1 cellular context compared by ENCODE assay signal in the genomic region with DNA sequence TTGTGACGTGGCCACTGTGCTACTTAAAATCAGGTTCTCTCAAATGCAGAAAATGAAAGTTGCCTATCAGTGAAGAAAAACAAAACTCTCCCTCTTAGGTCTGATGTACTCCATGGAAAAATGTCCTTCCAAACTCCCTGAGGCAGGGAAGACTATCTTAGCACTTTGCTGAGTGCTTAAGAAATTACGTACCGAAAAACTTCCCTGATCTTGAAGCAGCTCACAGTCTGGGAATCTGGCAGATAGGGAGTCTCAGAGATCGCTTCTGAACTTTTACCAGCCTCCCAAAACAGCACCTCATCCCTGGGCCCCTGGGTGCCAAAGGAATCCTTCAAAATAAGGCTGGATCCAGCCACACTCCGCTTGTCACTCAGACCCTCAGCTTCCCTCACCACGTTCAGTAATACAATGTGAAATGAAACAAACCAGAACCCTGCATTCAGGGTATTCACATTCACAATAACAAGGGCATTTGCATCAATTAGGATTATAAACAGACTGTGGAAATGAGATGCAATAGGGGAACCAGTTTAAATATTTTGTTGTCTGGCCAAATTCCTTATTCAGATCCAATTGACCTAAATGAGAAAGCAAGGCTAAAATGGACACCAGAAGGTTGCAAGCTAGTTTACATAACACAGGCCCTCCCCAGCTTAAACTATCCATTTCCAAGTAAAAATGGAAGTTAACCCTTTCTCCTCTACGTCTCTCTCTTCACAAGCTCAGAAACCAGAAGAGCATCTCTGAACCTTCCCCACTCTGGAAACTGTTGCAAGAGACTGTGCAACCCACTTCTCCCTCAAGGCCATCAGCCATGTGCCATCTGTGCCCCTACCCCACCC.
TF ChIP-seq lines count a peak whose summit lies in the region.

No MANE protein-coding gene starts in this region.

TF ChIP-seq in H1, 55 proteins besides CTCF, POLR2A, EP300 and RAD21 (continued from another document):
- no peak for TF ChIP-seq SP2 (IDR thresholded peaks at IDR 0.05; ENCODE audit: low read length)
- TF ChIP-seq RBBP5 (IDR thresholded peaks at IDR 0.05; ENCODE audit: borderline replicate concordance, low read depth, low read length): no peak
- no peak for TF ChIP-seq HDAC6 (IDR thresholded peaks at IDR 0.05; ENCODE audit: low read depth, low read length)
- peak; percentile 39 for TF ChIP-seq TAF7 (optimal IDR thresholded peaks at IDR 0.05; ENCODE audit: borderline replicate concordance, low read depth, low read length)
- TF ChIP-seq TCF12 (IDR thresholded peaks at IDR 0.05; ENCODE audit: low read depth, low read length): no peak
- peak in 1 of 2 experiments; percentile 55; a peak in 1 of 4 replicates for TF ChIP-seq HDAC2 (IDR thresholded peaks at IDR 0.05; ENCODE audit: borderline replicate concordance in 1 of 2, low read depth in 2 of 2, low read length in 2 of 2)
- no peak for TF ChIP-seq CEBPB (IDR thresholded peaks at IDR 0.05; ENCODE audit: low read depth, low read length)
- TF ChIP-seq, protein P1, sequence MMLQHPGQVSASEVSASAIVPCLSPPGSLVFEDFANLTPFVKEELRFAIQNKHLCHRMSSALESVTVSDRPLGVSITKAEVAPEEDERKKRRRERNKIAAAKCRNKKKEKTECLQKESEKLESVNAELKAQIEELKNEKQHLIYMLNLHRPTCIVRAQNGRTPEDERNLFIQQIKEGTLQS (IDR thresholded peaks at IDR 0.05; ENCODE audit: insufficient read depth, low read depth, low read length): no peak
- TF ChIP-seq KDM4A (IDR thresholded peaks at IDR 0.05; ENCODE audit: low read depth, low read length, severe bottlenecking): no peak
